Comparison of ENCODE assay signal across 2 cellular contexts in the genomic region with DNA sequence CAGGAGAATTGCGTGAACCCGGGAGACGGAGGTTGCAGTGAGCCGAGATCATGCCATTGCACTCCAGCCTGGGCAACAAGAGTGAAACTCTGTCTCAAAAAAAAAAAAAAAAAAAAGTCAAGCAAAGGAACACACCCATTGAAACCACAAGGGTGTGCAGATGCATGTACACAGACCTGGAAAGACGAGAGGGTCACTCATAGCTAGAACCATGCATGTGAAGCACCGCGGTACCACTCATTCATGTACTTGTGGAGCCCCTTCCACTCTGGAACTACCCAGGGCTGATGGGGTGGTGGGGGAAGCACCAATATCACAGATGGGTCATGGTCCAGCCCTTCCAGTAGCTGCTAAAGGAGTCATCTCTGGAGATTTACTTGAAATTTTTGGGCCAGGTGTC.
TF ChIP-seq lines count a peak whose summit lies in the region.

No MANE protein-coding gene starts in this region.

TF ChIP-seq in GM23338, 12 proteins besides CTCF, POLR2A, EP300 and RAD21 (continues in another document):
- no peak for TF ChIP-seq ZNF114 (CRISPR knock-in tag; IDR thresholded peaks at IDR 0.05)
- no peak for TF ChIP-seq STAT1 (IDR thresholded peaks at IDR 0.05; ENCODE audit: unreplicated experiment)
- no peak for TF ChIP-seq CREB1 (CRISPR knock-in tag; IDR thresholded peaks at IDR 0.05; ENCODE audit: low read depth)
- TF ChIP-seq, protein P1, sequence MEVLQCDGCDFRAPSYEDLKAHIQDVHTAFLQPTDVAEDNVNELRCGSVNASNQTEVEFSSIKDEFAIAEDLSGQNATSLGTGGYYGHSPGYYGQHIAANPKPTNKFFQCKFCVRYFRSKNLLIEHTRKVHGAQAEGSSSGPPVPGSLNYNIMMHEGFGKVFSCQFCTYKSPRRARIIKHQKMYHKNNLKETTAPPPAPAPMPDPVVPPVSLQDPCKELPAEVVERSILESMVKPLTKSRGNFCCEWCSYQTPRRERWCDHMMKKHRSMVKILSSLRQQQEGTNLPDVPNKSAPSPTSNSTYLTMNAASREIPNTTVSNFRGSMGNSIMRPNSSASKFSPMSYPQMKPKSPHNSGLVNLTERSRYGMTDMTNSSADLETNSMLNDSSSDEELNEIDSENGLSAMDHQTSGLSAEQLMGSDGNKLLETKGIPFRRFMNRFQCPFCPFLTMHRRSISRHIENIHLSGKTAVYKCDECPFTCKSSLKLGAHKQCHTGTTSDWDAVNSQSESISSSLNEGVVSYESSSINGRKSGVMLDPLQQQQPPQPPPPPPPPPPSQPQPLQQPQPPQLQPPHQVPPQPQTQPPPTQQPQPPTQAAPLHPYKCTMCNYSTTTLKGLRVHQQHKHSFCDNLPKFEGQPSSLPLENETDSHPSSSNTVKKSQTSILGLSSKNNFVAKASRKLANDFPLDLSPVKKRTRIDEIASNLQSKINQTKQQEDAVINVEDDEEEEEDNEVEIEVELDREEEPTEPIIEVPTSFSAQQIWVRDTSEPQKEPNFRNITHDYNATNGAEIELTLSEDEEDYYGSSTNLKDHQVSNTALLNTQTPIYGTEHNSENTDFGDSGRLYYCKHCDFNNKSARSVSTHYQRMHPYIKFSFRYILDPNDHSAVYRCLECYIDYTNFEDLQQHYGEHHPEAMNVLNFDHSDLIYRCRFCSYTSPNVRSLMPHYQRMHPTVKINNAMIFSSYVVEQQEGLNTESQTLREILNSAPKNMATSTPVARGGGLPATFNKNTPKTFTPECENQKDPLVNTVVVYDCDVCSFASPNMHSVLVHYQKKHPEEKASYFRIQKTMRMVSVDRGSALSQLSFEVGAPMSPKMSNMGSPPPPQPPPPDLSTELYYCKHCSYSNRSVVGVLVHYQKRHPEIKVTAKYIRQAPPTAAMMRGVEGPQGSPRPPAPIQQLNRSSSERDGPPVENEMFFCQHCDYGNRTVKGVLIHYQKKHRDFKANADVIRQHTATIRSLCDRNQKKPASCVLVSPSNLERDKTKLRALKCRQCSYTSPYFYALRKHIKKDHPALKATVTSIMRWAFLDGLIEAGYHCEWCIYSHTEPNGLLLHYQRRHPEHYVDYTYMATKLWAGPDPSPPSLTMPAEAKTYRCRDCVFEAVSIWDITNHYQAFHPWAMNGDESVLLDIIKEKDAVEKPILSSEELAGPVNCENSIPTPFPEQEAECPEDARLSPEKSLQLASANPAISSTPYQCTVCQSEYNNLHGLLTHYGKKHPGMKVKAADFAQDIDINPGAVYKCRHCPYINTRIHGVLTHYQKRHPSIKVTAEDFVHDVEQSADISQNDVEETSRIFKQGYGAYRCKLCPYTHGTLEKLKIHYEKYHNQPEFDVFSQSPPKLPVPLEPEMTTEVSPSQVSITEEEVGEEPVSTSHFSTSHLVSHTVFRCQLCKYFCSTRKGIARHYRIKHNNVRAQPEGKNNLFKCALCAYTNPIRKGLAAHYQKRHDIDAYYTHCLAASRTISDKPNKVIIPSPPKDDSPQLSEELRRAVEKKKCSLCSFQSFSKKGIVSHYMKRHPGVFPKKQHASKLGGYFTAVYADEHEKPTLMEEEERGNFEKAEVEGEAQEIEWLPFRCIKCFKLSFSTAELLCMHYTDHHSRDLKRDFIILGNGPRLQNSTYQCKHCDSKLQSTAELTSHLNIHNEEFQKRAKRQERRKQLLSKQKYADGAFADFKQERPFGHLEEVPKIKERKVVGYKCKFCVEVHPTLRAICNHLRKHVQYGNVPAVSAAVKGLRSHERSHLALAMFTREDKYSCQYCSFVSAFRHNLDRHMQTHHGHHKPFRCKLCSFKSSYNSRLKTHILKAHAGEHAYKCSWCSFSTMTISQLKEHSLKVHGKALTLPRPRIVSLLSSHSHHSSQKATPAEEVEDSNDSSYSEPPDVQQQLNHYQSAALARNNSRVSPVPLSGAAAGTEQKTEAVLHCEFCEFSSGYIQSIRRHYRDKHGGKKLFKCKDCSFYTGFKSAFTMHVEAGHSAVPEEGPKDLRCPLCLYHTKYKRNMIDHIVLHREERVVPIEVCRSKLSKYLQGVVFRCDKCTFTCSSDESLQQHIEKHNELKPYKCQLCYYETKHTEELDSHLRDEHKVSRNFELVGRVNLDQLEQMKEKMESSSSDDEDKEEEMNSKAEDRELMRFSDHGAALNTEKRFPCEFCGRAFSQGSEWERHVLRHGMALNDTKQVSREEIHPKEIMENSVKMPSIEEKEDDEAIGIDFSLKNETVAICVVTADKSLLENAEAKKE (CRISPR knock-in tag; IDR thresholded peaks at IDR 0.05) = no peak
- no peak for TF ChIP-seq EZH2 (IDR thresholded peaks at IDR 0.05; ENCODE audit: low read depth, unreplicated experiment)
- no peak for TF ChIP-seq JUNB (IDR thresholded peaks at IDR 0.05; ENCODE audit: unreplicated experiment)
- no peak for TF ChIP-seq ETS1 (IDR thresholded peaks at IDR 0.05)
- TF ChIP-seq EZH2phosphoT487 (IDR thresholded peaks at IDR 0.05; ENCODE audit: unreplicated experiment) = no peak
- TF ChIP-seq POLR2AphosphoS5 (IDR thresholded peaks at IDR 0.05; ENCODE audit: low read depth) = no peak
- no peak for TF ChIP-seq ZNF331 (CRISPR knock-in tag; IDR thresholded peaks at IDR 0.05; ENCODE audit: low read depth)

TF ChIP-seq in H1, 55 proteins besides CTCF, POLR2A, EP300 and RAD21:
- no peak for TF ChIP-seq RXRA (IDR thresholded peaks at IDR 0.05; ENCODE audit: insufficient read depth, low read depth, low read length)
- TF ChIP-seq, protein P2, sequence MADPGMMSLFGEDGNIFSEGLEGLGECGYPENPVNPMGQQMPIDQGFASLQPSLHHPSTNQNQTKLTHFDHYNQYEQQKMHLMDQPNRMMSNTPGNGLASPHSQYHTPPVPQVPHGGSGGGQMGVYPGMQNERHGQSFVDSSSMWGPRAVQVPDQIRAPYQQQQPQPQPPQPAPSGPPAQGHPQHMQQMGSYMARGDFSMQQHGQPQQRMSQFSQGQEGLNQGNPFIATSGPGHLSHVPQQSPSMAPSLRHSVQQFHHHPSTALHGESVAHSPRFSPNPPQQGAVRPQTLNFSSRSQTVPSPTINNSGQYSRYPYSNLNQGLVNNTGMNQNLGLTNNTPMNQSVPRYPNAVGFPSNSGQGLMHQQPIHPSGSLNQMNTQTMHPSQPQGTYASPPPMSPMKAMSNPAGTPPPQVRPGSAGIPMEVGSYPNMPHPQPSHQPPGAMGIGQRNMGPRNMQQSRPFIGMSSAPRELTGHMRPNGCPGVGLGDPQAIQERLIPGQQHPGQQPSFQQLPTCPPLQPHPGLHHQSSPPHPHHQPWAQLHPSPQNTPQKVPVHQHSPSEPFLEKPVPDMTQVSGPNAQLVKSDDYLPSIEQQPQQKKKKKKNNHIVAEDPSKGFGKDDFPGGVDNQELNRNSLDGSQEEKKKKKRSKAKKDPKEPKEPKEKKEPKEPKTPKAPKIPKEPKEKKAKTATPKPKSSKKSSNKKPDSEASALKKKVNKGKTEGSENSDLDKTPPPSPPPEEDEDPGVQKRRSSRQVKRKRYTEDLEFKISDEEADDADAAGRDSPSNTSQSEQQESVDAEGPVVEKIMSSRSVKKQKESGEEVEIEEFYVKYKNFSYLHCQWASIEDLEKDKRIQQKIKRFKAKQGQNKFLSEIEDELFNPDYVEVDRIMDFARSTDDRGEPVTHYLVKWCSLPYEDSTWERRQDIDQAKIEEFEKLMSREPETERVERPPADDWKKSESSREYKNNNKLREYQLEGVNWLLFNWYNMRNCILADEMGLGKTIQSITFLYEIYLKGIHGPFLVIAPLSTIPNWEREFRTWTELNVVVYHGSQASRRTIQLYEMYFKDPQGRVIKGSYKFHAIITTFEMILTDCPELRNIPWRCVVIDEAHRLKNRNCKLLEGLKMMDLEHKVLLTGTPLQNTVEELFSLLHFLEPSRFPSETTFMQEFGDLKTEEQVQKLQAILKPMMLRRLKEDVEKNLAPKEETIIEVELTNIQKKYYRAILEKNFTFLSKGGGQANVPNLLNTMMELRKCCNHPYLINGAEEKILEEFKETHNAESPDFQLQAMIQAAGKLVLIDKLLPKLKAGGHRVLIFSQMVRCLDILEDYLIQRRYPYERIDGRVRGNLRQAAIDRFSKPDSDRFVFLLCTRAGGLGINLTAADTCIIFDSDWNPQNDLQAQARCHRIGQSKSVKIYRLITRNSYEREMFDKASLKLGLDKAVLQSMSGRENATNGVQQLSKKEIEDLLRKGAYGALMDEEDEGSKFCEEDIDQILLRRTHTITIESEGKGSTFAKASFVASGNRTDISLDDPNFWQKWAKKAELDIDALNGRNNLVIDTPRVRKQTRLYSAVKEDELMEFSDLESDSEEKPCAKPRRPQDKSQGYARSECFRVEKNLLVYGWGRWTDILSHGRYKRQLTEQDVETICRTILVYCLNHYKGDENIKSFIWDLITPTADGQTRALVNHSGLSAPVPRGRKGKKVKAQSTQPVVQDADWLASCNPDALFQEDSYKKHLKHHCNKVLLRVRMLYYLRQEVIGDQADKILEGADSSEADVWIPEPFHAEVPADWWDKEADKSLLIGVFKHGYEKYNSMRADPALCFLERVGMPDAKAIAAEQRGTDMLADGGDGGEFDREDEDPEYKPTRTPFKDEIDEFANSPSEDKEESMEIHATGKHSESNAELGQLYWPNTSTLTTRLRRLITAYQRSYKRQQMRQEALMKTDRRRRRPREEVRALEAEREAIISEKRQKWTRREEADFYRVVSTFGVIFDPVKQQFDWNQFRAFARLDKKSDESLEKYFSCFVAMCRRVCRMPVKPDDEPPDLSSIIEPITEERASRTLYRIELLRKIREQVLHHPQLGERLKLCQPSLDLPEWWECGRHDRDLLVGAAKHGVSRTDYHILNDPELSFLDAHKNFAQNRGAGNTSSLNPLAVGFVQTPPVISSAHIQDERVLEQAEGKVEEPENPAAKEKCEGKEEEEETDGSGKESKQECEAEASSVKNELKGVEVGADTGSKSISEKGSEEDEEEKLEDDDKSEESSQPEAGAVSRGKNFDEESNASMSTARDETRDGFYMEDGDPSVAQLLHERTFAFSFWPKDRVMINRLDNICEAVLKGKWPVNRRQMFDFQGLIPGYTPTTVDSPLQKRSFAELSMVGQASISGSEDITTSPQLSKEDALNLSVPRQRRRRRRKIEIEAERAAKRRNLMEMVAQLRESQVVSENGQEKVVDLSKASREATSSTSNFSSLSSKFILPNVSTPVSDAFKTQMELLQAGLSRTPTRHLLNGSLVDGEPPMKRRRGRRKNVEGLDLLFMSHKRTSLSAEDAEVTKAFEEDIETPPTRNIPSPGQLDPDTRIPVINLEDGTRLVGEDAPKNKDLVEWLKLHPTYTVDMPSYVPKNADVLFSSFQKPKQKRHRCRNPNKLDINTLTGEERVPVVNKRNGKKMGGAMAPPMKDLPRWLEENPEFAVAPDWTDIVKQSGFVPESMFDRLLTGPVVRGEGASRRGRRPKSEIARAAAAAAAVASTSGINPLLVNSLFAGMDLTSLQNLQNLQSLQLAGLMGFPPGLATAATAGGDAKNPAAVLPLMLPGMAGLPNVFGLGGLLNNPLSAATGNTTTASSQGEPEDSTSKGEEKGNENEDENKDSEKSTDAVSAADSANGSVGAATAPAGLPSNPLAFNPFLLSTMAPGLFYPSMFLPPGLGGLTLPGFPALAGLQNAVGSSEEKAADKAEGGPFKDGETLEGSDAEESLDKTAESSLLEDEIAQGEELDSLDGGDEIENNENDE (IDR thresholded peaks at IDR 0.05; ENCODE audit: insufficient replicate concordance, low read length) = no peak
- TF ChIP-seq HDAC2 (IDR thresholded peaks at IDR 0.05; ENCODE audit: borderline replicate concordance in 1 of 2, low read depth in 2 of 2, low read length in 2 of 2) = no peak
- TF ChIP-seq TAF7 (optimal IDR thresholded peaks at IDR 0.05; ENCODE audit: borderline replicate concordance, low read depth, low read length) = no peak
- no peak for TF ChIP-seq BCL11A (IDR thresholded peaks at IDR 0.05; ENCODE audit: low read depth in 2 of 2, low read length in 2 of 2)
- no peak for TF ChIP-seq SIN3A (conservative IDR thresholded peaks at IDR 0.05 in 1 of 2, IDR thresholded peaks at IDR 0.05 in 1 of 2; ENCODE audit: low read depth in 1 of 2, low read length in 2 of 2)
- TF ChIP-seq SUZ12 (IDR thresholded peaks at IDR 0.05; ENCODE audit: low read length) = no peak
- no peak for TF ChIP-seq CHD2 (IDR thresholded peaks at IDR 0.05; ENCODE audit: low read length)
- TF ChIP-seq CTBP2 (IDR thresholded peaks at IDR 0.05; ENCODE audit: borderline replicate concordance, insufficient read depth, insufficient read length, low read length) = no peak
- no peak for TF ChIP-seq SIRT6 (IDR thresholded peaks at IDR 0.05; ENCODE audit: low read length)
- TF ChIP-seq USF2 (IDR thresholded peaks at IDR 0.05; ENCODE audit: low read length) = no peak
- TF ChIP-seq, protein P3, sequence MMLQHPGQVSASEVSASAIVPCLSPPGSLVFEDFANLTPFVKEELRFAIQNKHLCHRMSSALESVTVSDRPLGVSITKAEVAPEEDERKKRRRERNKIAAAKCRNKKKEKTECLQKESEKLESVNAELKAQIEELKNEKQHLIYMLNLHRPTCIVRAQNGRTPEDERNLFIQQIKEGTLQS (IDR thresholded peaks at IDR 0.05; ENCODE audit: insufficient read depth, low read depth, low read length) = no peak
- no peak for TF ChIP-seq RBBP5 (IDR thresholded peaks at IDR 0.05; ENCODE audit: borderline replicate concordance, low read depth, low read length)
- no peak for TF ChIP-seq RNF2 (IDR thresholded peaks at IDR 0.05; ENCODE audit: borderline replicate concordance, low read depth, low read length, missing control alignments, poor library complexity, severe bottlenecking)
- TF ChIP-seq CBX8 (IDR thresholded peaks at IDR 0.05; ENCODE audit: borderline replicate concordance, low read depth, low read length) = no peak
- TF ChIP-seq POU5F1 (IDR thresholded peaks at IDR 0.05; ENCODE audit: low read depth, low read length) = no peak
- TF ChIP-seq BRCA1 (IDR thresholded peaks at IDR 0.05; ENCODE audit: low read depth, low read length) = no peak
- TF ChIP-seq CHD1 (IDR thresholded peaks at IDR 0.05; ENCODE audit: low read depth, low read length) = no peak
- TF ChIP-seq NRF1 (IDR thresholded peaks at IDR 0.05; ENCODE audit: low read depth, low read length) = no peak
